In genomic region chr9:126587187-126588185, GRCh38 we compare ENCODE assay signal across 11 cellular contexts. TPM values are rescaled to one million over a fixed set of nuclear protein-coding genes. Genes with fewer than 3 reads are reported as not detected.
A peak's percentile ranks its signal among the peaks of the same experiment; 100 is the strongest.
DNase-seq lines count a peak whose midpoint lies in the region; ATAC-seq and TF ChIP-seq lines count a peak whose summit lies in the region.
"Had no signal": no experiment of that assay in that cellular context is flagged by ENCODE, and none has a peak within 500 bp of the region (broad histone marks: within the 10 kb centered on the region; RNA-seq: fewer than 3 reads in every experiment).

No MANE protein-coding gene starts in this region.

- intact Hi-C loops in left colon (cut with DNase I, micrococcal nuclease) = no loop called here

- no peaks in the 10 kb centered on the region for H4K20me1 ChIP-seq in GM23338 (replicated peaks; ENCODE audit: insufficient read depth)

- no peaks in the 10 kb centered on the region for H3K4me1 ChIP-seq in GM23338 (ENCODE audit: insufficient read depth)

- no peaks in the 10 kb centered on the region for H3K9me2 ChIP-seq in GM23338 (ENCODE audit: insufficient read depth)

- H3F3A ChIP-seq in GM23338 (replicated peaks; ENCODE audit: low read depth) = no peaks in the 10 kb centered on the region

- DNase-seq in GM23338 (ENCODE audit: low spot score) = peak; percentile 24
- peak in 58 of 61 donors; percentile 10 to 87 (median 73) for DNase-seq in caudate nucleus (lab: John Stamatoyannopoulos, UW)
- peak; percentile 44 for DNase-seq in iPS-NIHi11 (ENCODE audit: low spot score)
- peak; percentile 86 for DNase-seq in pons (ENCODE audit: low spot score)
- no peak for DNase-seq in AG20443 (ENCODE audit: low spot score)
- DNase-seq in left colon = no peak
- DNase-seq in activated CD8-positive, alpha-beta memory T cell treated with anti-CD3 and anti-CD28 coated beads, Interleukin-2, amount 50 U/mL, for 4 hours = no peak
- no peak for DNase-seq in NCI-H1930 (lab: John Stamatoyannopoulos, UW)
- DNase-seq: CD4-positive, CD25-positive, alpha-beta regulatory T cell; central memory CD4-positive, alpha-beta T cell had no signal

- no peak for TF ChIP-seq CTCF in GM23338 (conservative IDR thresholded peaks at IDR 0.05; ENCODE audit: low read depth in 2 of 2)

- H3K27ac ChIP-seq in GM23338 (ENCODE audit: low read depth) (no peak overlapping the region), caudate nucleus (ENCODE audit: low read depth, low read length) (peak overlapping the region; percentile 1)

- no peaks in the 10 kb centered on the region for H3K36me3 ChIP-seq in GM23338 (ENCODE audit: insufficient read depth)

- peaks cover 3% of the 10 kb centered on the region; the same call in 2 of the 3 replicates for H3K9me3 Mint-ChIP-seq in GM23338

- H3K4me2 ChIP-seq in GM23338 = no peak overlapping the region

- peaks cover 12% of the 10 kb centered on the region for H3K4me1 Mint-ChIP-seq in GM23338
- H3K4me1 Mint-ChIP-seq: CD4-positive, CD25-positive, alpha-beta regulatory T cell had no signal

- no peaks in the 10 kb centered on the region for H3K79me2 ChIP-seq in GM23338 (replicated peaks; ENCODE audit: insufficient read depth)

- H3K27me3 ChIP-seq in GM23338 (ENCODE audit: insufficient read depth) = no peaks in the 10 kb centered on the region

- H3K27me3 Mint-ChIP-seq in GM23338 (ENCODE audit: insufficient read depth, low read depth, poor library complexity) = peaks cover 7% of the 10 kb centered on the region

- no peak overlapping the region for H2AFZ ChIP-seq in GM23338

- H3K4me3 ChIP-seq in GM23338 = no peak overlapping the region

- no peak overlapping the region for H3K4me3 Mint-ChIP-seq in GM23338

- H3K36me3 Mint-ChIP-seq in GM23338 (ENCODE audit: low read depth) = no peaks in the 10 kb centered on the region
- H3K36me3 Mint-ChIP-seq: CD4-positive, CD25-positive, alpha-beta regulatory T cell had no signal

- no peak overlapping the region for H3K27ac Mint-ChIP-seq in GM23338
- H3K27ac Mint-ChIP-seq: CD4-positive, CD25-positive, alpha-beta regulatory T cell had no signal

- ATAC-seq in GM23338 = peak; percentile 54
- no peak for ATAC-seq in left colon

TF ChIP-seq in GM23338, 12 proteins besides CTCF, POLR2A, EP300 and RAD21 (continues in another document):
- no peak for TF ChIP-seq ZNF114 (CRISPR knock-in tag; IDR thresholded peaks at IDR 0.05)
- TF ChIP-seq, protein P1, sequence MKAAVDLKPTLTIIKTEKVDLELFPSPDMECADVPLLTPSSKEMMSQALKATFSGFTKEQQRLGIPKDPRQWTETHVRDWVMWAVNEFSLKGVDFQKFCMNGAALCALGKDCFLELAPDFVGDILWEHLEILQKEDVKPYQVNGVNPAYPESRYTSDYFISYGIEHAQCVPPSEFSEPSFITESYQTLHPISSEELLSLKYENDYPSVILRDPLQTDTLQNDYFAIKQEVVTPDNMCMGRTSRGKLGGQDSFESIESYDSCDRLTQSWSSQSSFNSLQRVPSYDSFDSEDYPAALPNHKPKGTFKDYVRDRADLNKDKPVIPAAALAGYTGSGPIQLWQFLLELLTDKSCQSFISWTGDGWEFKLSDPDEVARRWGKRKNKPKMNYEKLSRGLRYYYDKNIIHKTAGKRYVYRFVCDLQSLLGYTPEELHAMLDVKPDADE (IDR thresholded peaks at IDR 0.05) = no peak
- no peak for TF ChIP-seq STAT1 (IDR thresholded peaks at IDR 0.05; ENCODE audit: unreplicated experiment)
- no peak for TF ChIP-seq NANOG (IDR thresholded peaks at IDR 0.05; ENCODE audit: borderline replicate concordance)
- TF ChIP-seq POLR2AphosphoS5 (IDR thresholded peaks at IDR 0.05; ENCODE audit: low read depth) = no peak
- no peak for TF ChIP-seq ZNF331 (CRISPR knock-in tag; IDR thresholded peaks at IDR 0.05; ENCODE audit: low read depth)
- TF ChIP-seq CREB1 (CRISPR knock-in tag; IDR thresholded peaks at IDR 0.05; ENCODE audit: low read depth) = no peak
- TF ChIP-seq EZH2 (IDR thresholded peaks at IDR 0.05; ENCODE audit: low read depth, unreplicated experiment) = no peak
- TF ChIP-seq EZH2phosphoT487 (IDR thresholded peaks at IDR 0.05; ENCODE audit: unreplicated experiment) = no peak
- TF ChIP-seq JUNB (IDR thresholded peaks at IDR 0.05; ENCODE audit: unreplicated experiment) = no peak
- no peak for TF ChIP-seq ZNF462 (CRISPR knock-in tag; IDR thresholded peaks at IDR 0.05)

RNA-seq across cellular contexts. Expression of gene LMX1B, which starts 26.2 kb away (rescaled TPM):
- 0.21 TPM in 1 of 2 replicates, not detected in the other for total RNA-seq in GM23338 (2014; rRNA removed; shearing (Covaris generic))
- 0.05 and 0.08 TPM in 2 replicates for polyA plus RNA-seq in GM23338 (2016; fragmentation: Nextera tagmentation; extraction: Ambion mirVana)
- total RNA-seq in left colon = under 1 TPM in 1 of 2 donors, not detected in 1; 0.14 TPM
- total RNA-seq: CD4-positive, CD25-positive, alpha-beta regulatory T cell; T-helper 1 cell treated with Interleukin-12 subunit alpha and Interleukin-12 subunit beta and Interleukin-4 antibody, amounts not matched to agents 30 ng/mL and 1 ng/mL, for 36 hours had no signal
- polyA plus RNA-seq: CD4-positive, CD25-positive, alpha-beta regulatory T cell had no signal

Comparison
In these comparisons a context has a peak if more than half of its experiments do, and no peak if none do; other contexts are left out.
1. DNase-seq: peak in GM23338 (single experiment), caudate nucleus (58 of 61), iPS-NIHi11 (single experiment) and pons (single experiment); none in AG20443 (single experiment), left colon (0 of 2), activated CD8-positive, alpha-beta memory T cell treated with anti-CD3 and anti-CD28 coated beads, Interleukin-2, amount 50 U/mL, for 4 hours (single experiment) and NCI-H1930 (0 of 2).